In the genomic region with DNA sequence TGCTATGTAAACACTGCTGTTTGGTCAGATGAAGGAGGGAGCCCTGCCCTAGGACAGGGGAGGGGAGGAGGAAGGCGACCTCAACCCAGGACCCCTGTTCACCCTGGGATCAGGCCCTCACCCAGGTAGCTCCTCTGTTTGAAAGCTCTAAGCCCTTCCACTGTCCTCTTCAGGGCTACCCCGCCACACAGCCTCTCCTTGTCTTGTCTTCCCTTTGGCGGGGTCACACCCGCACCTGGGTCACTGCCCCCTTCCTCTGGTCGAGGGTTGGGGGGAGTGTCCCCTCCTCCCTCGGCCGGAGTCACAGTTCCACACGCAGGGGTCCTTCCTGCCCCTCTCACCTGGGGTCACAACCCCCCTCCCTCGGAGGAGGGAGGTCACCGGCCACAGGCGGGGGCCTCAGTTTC, we compare ENCODE assay signal across 1 cellular context.
TF ChIP-seq lines count a peak whose summit lies in the region.

No MANE protein-coding gene starts in this region.

TF ChIP-seq in endothelial cell of umbilical vein, 7 proteins besides CTCF, POLR2A, EP300 and RAD21:
- no peak for TF ChIP-seq EZH2 (IDR thresholded peaks at IDR 0.05; ENCODE audit: borderline replicate concordance, low read depth, low read length, severe bottlenecking)
- no peak for TF ChIP-seq MAX (IDR thresholded peaks at IDR 0.05; ENCODE audit: insufficient read depth, insufficient read length)
- TF ChIP-seq MYC (IDR thresholded peaks at IDR 0.05; ENCODE audit: low read depth, low read length) = no peak
- no peak for TF ChIP-seq FOS (IDR thresholded peaks at IDR 0.05; ENCODE audit: borderline replicate concordance, insufficient read depth, low read length)
- TF ChIP-seq POLR2AphosphoS5 (IDR thresholded peaks at IDR 0.05; ENCODE audit: insufficient read depth, low read depth, low read length) = no peak
- no peak for TF ChIP-seq GATA2 (IDR thresholded peaks at IDR 0.05; ENCODE audit: insufficient read depth, insufficient read length, low read depth, low read length)
- TF ChIP-seq JUN (IDR thresholded peaks at IDR 0.05; ENCODE audit: borderline replicate concordance, insufficient read depth, insufficient read length, low read depth) = no peak
